10 cellular contexts compared by ENCODE assay signal in genomic region chr4:19776021-19776459, GRCh38.
DNase-seq lines count a peak whose midpoint lies in the region; ATAC-seq and TF ChIP-seq lines count a peak whose summit lies in the region.
"Had no signal": no experiment of that assay in that cellular context is flagged by ENCODE, and none has a peak within 500 bp of the region (broad histone marks: within the 10 kb centered on the region; RNA-seq: fewer than 3 reads in every experiment).

No MANE protein-coding gene starts in this region.

- no peak for TF ChIP-seq CTCF in BJ (IDR thresholded peaks at IDR 0.05; ENCODE audit: insufficient read depth, low read depth, low read length)
- TF ChIP-seq CTCF in astrocyte of the cerebellum (IDR thresholded peaks at IDR 0.05; ENCODE audit: low read depth, low read length, missing control alignments), result no peak
- no peak for TF ChIP-seq CTCF in left lung (IDR thresholded peaks at IDR 0.05)

- ATAC-seq in left lung, result peak; percentile 89
- ATAC-seq in GM21786 (IDR thresholded peaks at IDR 0.05; ENCODE audit: unreplicated experiment), result no peak
- ATAC-seq: left colon had no signal

- H3K27me3 ChIP-seq in BJ (ENCODE audit: control insufficient read depth, insufficient read depth, low read length), result no peaks in the 10 kb centered on the region
- no peaks in the 10 kb centered on the region for H3K27me3 ChIP-seq in left lung

- H3K9me3 ChIP-seq in left lung, result peaks cover 0 to 1% of the 10 kb centered on the region in 2 donors

- peak; percentile 29 for DNase-seq in BJ (ENCODE audit: low read depth)
- DNase-seq in M059J (ENCODE audit: low read depth), result peak; percentile 99
- DNase-seq in astrocyte of the cerebellum (ENCODE audit: low read depth), result peak; percentile 90
- no peak for DNase-seq in left lung
- DNase-seq in cerebellar nuclear complex (lab: John Stamatoyannopoulos, UW), result no peak
- no peak for DNase-seq in stimulated activated CD8-positive, alpha-beta memory T cell treated with anti-CD3 and anti-CD28 coated beads, Interleukin-4, amount 100 ng/mL, for 48 hours
- DNase-seq in central memory CD4-positive, alpha-beta T cell, result no peak
- DNase-seq: KBM-7, left colon had no signal

- H3K36me3 ChIP-seq in BJ (ENCODE audit: control insufficient read depth, insufficient read depth, low read length) (no peaks in the 10 kb centered on the region), left lung (no peaks in the 10 kb centered on the region)

- no peak overlapping the region for H3K27ac ChIP-seq in left lung

- no peaks in the 10 kb centered on the region for H3K4me1 ChIP-seq in left lung

- POLR2A ChIA-PET in BJ (lab: Charles Lee), result no interaction called here

- CTCF ChIA-PET in BJ (lab: Yijun Ruan, JAX), result no interaction called here

- H3K4me3 ChIP-seq in BJ (ENCODE audit: low read depth, low read length) (no peak overlapping the region), astrocyte of the cerebellum (ENCODE audit: low read depth, low read length) (no peak overlapping the region), left lung (no peak overlapping the region)

- in situ Hi-C loops in astrocyte of the cerebellum (cut with HindIII; ENCODE audit: low sequenced_read_pairs), result no loop called here

- intact Hi-C loops in left lung (cut with DNase I), result no loop called here

Comparison
In these comparisons a context has a peak if more than half of its experiments do, and no peak if none do; other contexts are left out.
1. DNase-seq: peak in BJ (single experiment), M059J (single experiment) and astrocyte of the cerebellum (single experiment); none in left lung (0 of 2), cerebellar nuclear complex (0 of 2), stimulated activated CD8-positive, alpha-beta memory T cell treated with anti-CD3 and anti-CD28 coated beads, Interleukin-4, amount 100 ng/mL, for 48 hours (single experiment) and central memory CD4-positive, alpha-beta T cell (single experiment).